Comparison of ENCODE assay signal across 8 cellular contexts in genomic region chr22:23974343-23974742, GRCh38. TPM values are rescaled to one million over a fixed set of nuclear protein-coding genes. Genes with fewer than 3 reads are reported as not detected.
DNase-seq lines count a peak whose midpoint lies in the region; ATAC-seq and TF ChIP-seq lines count a peak whose summit lies in the region.
"Not testable (repeated sequence)": the region's sequence is repeated elsewhere in the genome, so short reads cannot be mapped to it uniquely, and the experiment has no call there.

DDT (minus strand) TSS chr22:23974441; CDS start chr22:23974414, 27 bp downstream.

- DNase-seq in NCI-H460 (ENCODE audit: extremely low read depth, low read depth); activated naive CD8-positive, alpha-beta T cell treated with anti-CD3 and anti-CD28 coated beads for 36 hours; foreskin keratinocyte; mucosa of gallbladder (ENCODE audit: low spot score): not testable (repeated sequence)

- peak; percentile 87 for ATAC-seq in GM18502 (IDR thresholded peaks at IDR 0.05; ENCODE audit: poor library complexity, unreplicated experiment)
- peak; percentile 82 for ATAC-seq in GM21515 (IDR thresholded peaks at IDR 0.05; ENCODE audit: unreplicated experiment)
- ATAC-seq in HG03039 (IDR thresholded peaks at IDR 0.05; ENCODE audit: unreplicated experiment): peak; percentile 90
- peak; percentile 94 for ATAC-seq in foreskin keratinocyte

- H3K4me1 Mint-ChIP-seq in activated naive CD8-positive, alpha-beta T cell treated with anti-CD3 and anti-CD28 coated beads for 36 hours: not testable (repeated sequence)

- not testable (repeated sequence) for H3K27ac ChIP-seq in foreskin keratinocyte; temporal lobe (ENCODE audit: low read depth, low read length)

- H3K27me3 ChIP-seq in foreskin keratinocyte: not testable (repeated sequence)

- not testable (repeated sequence) for H3K9me3 Mint-ChIP-seq in activated naive CD8-positive, alpha-beta T cell treated with anti-CD3 and anti-CD28 coated beads for 36 hours

- not testable (repeated sequence) for H3K36me3 Mint-ChIP-seq in activated naive CD8-positive, alpha-beta T cell treated with anti-CD3 and anti-CD28 coated beads for 36 hours

- H3K27ac Mint-ChIP-seq in activated naive CD8-positive, alpha-beta T cell treated with anti-CD3 and anti-CD28 coated beads for 36 hours: not testable (repeated sequence)

- H3K4me1 ChIP-seq in foreskin keratinocyte: not testable (repeated sequence)

- H3K27me3 Mint-ChIP-seq in activated naive CD8-positive, alpha-beta T cell treated with anti-CD3 and anti-CD28 coated beads for 36 hours: not testable (repeated sequence)

- not testable (repeated sequence) for H3K4me3 Mint-ChIP-seq in activated naive CD8-positive, alpha-beta T cell treated with anti-CD3 and anti-CD28 coated beads for 36 hours

- TF ChIP-seq CTCF in foreskin keratinocyte (conservative IDR thresholded peaks at IDR 0.05): not testable (repeated sequence)

RNA-seq across cellular contexts. Expression of gene DDT, which starts in this region (rescaled TPM):
- total RNA-seq in NCI-H460 (2014; rRNA removed; shearing (Covaris generic)): 91.4 and 116 TPM in 2 replicates
- 58.0 and 74.1 TPM in 2 replicates for polyA plus RNA-seq in NCI-H460 (2014; cell fraction: nucleus; rRNA removed)
- total RNA-seq in activated naive CD8-positive, alpha-beta T cell treated with anti-CD3 and anti-CD28 coated beads for 36 hours: 100 to 1,000 TPM; 103 to 108 TPM
- total RNA-seq in foreskin keratinocyte (80.5 and 93.8 TPM in 2 replicates), mucosa of gallbladder (151 TPM), temporal lobe (56.1 TPM)
- 121 and 146 TPM in 2 replicates for polyA plus RNA-seq in foreskin keratinocyte
